Comparison of ENCODE assay signal across 1 cellular context in the genomic region with DNA sequence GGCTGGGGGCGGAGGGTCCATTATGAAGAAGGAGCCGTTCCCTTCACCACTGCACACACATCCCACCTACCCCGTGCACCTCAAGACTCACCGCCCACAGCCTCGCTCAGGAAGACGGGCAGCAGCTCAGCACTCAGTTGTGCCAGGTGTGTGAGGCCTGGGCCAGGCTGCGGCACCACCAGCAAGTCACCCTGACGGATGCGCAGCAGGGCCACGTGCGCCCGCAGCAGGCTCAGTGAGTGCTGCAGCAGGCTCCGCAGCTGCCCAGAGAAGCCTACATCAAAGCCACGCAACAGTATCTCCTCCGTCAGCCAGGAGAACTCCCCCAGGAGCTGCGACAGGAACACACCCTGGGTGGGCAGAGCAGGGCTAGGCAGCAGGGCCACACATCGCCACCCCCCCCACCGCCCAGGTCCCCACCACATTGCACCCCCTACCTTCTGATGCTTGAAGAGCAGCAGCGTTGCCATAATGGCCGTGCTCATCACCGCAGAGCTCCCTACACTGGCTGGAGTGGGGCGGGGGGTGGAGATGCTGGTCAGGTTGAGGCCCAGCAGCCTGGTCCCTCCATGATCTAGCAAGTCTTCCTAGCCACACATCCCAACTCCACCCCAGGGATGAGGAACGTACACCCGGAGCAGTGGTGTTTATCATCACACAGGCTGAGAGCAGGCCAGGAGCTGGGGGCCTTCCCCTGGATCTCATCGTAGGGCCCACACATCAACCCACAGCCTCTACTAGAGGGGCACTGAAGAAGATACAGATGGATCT.
TF ChIP-seq lines count a peak whose summit lies in the region.

No MANE protein-coding gene starts in this region.

TF ChIP-seq in H1, 55 proteins besides CTCF, POLR2A, EP300 and RAD21:
- TF ChIP-seq CTBP2 (IDR thresholded peaks at IDR 0.05; ENCODE audit: borderline replicate concordance, insufficient read depth, insufficient read length, low read length) (no peak), KDM1A (IDR thresholded peaks at IDR 0.05; ENCODE audit: borderline replicate concordance, low read length) (no peak), NANOG (IDR thresholded peaks at IDR 0.05; ENCODE audit: insufficient read depth, low read depth, low read length, poor library complexity, severe bottlenecking) (no peak), SRF (IDR thresholded peaks at IDR 0.05; ENCODE audit: low read depth, low read length) (no peak), TBP (IDR thresholded peaks at IDR 0.05; ENCODE audit: low read depth, low read length) (no peak)
